8 cellular contexts compared by ENCODE assay signal in the genomic region with DNA sequence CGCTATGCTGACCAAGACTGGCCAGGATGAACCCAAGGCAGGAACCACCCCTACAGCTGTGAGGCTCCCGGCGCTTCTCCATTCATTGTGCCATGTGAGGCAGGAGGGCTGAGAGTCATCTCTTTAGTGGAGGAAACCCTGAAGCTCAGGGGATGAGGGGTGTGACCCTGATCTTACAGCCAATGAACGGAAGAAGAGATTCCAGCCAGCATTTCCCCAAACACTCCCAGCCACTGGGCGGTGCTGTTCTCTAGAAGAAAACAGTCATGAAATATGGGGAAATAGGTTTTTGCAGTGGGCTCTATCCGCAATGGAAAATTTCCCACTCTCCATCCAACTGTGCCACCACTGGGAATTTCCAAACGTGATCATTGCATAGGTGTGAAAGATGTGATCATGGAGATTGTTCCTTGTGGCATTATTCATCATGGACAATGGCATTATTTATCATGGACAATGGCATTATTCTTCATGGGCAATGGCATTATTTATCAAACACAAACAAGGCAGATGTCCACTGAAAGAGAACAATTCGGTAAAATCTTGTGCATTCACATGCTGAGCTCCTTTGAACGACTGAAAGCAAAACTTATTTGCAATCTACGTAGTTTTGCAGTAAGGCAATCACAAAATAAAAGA. TPM values are rescaled to one million over a fixed set of nuclear protein-coding genes. Genes with fewer than 3 reads are reported as not detected.
DNase-seq lines count a peak whose midpoint lies in the region; ATAC-seq and TF ChIP-seq lines count a peak whose summit lies in the region.

No MANE protein-coding gene starts in this region.

- TF ChIP-seq POLR2A in adrenal gland (IDR thresholded peaks at IDR 0.05) (no peak), heart left ventricle (IDR thresholded peaks at IDR 0.05) (no peak)

- H3K36me3 ChIP-seq in adrenal gland (replicated peaks in 1 of 2) (no peaks in the 10 kb centered on the region), lower lobe of right lung (no peaks in the 10 kb centered on the region), heart left ventricle (no peaks in the 10 kb centered on the region)

- H3K27me3 Mint-ChIP-seq in activated CD8-positive, alpha-beta T cell treated with anti-CD3 and anti-CD28 coated beads for 36 hours, result peaks cover 15% of the 10 kb centered on the region
- H3K27me3 Mint-ChIP-seq in activated CD8-positive, alpha-beta T cell treated with anti-CD3 and anti-CD28 coated beads, Interleukin-2, amount 10 ng/mL, durations not matched to agents 7 days and 5 days (ENCODE audit: low read depth), result peaks cover 18% of the 10 kb centered on the region

- POLR2A ChIA-PET in activated CD8-positive, alpha-beta T cell treated with anti-CD3 and anti-CD28 coated beads for 36 hours (lab: Charles Lee), result interaction anchor here (0.6 kb wide), 1 partner anchor 89 kb away, joined by 3 read pairs; no protein-coding TSS in a partner anchor
- POLR2A ChIA-PET in activated CD8-positive, alpha-beta T cell treated with anti-CD3 and anti-CD28 coated beads, Interleukin-2, amount 10 ng/mL, durations not matched to agents 7 days and 5 days (lab: Charles Lee), result no interaction called here

- H3K27ac ChIP-seq in adrenal gland, result no peak overlapping the region
- no peak overlapping the region for H3K27ac ChIP-seq in lower lobe of right lung
- no peak overlapping the region for H3K27ac ChIP-seq in heart left ventricle

- H3K9me3 Mint-ChIP-seq in activated CD8-positive, alpha-beta T cell treated with anti-CD3 and anti-CD28 coated beads for 36 hours, result no peaks in the 10 kb centered on the region
- H3K9me3 Mint-ChIP-seq in activated CD8-positive, alpha-beta T cell treated with anti-CD3 and anti-CD28 coated beads, Interleukin-2, amount 10 ng/mL, durations not matched to agents 7 days and 5 days (ENCODE audit: insufficient read depth), result no peaks in the 10 kb centered on the region

- CTCF ChIA-PET in activated CD8-positive, alpha-beta T cell treated with anti-CD3 and anti-CD28 coated beads for 36 hours (lab: Charles Lee), result interaction anchor here (0.8 to 3.4 kb wide), 5 partner anchors 9 to 168 kb away, joined by 3 to 28 read pairs (median 3); no protein-coding TSS in a partner anchor
- CTCF ChIA-PET in activated CD8-positive, alpha-beta T cell treated with anti-CD3 and anti-CD28 coated beads, Interleukin-2, amount 10 ng/mL, durations not matched to agents 7 days and 5 days (lab: Charles Lee), result interaction anchor here (1.8 to 1.9 kb wide), 3 partner anchors 10 to 93 kb away, joined by 6 to 10 read pairs (median 8); no protein-coding TSS in a partner anchor

- no peak overlapping the region for H3K4me3 Mint-ChIP-seq in activated CD8-positive, alpha-beta T cell treated with anti-CD3 and anti-CD28 coated beads for 36 hours
- H3K4me3 Mint-ChIP-seq in activated CD8-positive, alpha-beta T cell treated with anti-CD3 and anti-CD28 coated beads, Interleukin-2, amount 10 ng/mL, durations not matched to agents 7 days and 5 days, result no peak overlapping the region

- intact Hi-C loops in activated CD8-positive, alpha-beta T cell treated with anti-CD3 and anti-CD28 coated beads for 36 hours (cut with micrococcal nuclease), result no loop called here
- intact Hi-C loops in adrenal gland (cut with DNase I), result no loop called here
- intact Hi-C loops in lower lobe of right lung (cut with DNase I), result no loop called here
- intact Hi-C loops in heart left ventricle (cut with DNase I), result loop anchor here in 2 of 10 donors (10.0 kb wide), 2 partner anchors 88 to 218 kb away; no protein-coding TSS in a partner anchor

- H3K4me1 ChIP-seq in adrenal gland (replicated peaks in 1 of 2) (no peaks in the 10 kb centered on the region), lower lobe of right lung (no peaks in the 10 kb centered on the region), heart left ventricle (no peaks in the 10 kb centered on the region)

- H3K9me3 ChIP-seq in adrenal gland (replicated peaks in 1 of 3) (no peaks in the 10 kb centered on the region), lower lobe of right lung (no peaks in the 10 kb centered on the region), heart left ventricle (no peaks in the 10 kb centered on the region)

- H3K4me1 Mint-ChIP-seq in activated CD8-positive, alpha-beta T cell treated with anti-CD3 and anti-CD28 coated beads for 36 hours (ENCODE audit: low read depth), result no peaks in the 10 kb centered on the region
- H3K4me1 Mint-ChIP-seq in activated CD8-positive, alpha-beta T cell treated with anti-CD3 and anti-CD28 coated beads, Interleukin-2, amount 10 ng/mL, durations not matched to agents 7 days and 5 days (ENCODE audit: low read depth), result no peaks in the 10 kb centered on the region

- 25 to 31% (median 29%) methylated on average over 10 of the region's 10 CpGs for WGBS in adrenal gland, 4 donors
- 25 to 33% (median 30%) methylated on average over 10 of the region's 10 CpGs for WGBS in heart left ventricle, 4 donors

- no peak overlapping the region for H3K27ac Mint-ChIP-seq in activated CD8-positive, alpha-beta T cell treated with anti-CD3 and anti-CD28 coated beads for 36 hours
- H3K27ac Mint-ChIP-seq in activated CD8-positive, alpha-beta T cell treated with anti-CD3 and anti-CD28 coated beads, Interleukin-2, amount 10 ng/mL, durations not matched to agents 7 days and 5 days, result no peak overlapping the region

- H3K27me3 ChIP-seq in adrenal gland (no peaks in the 10 kb centered on the region), lower lobe of right lung (ENCODE audit: low read depth) (peaks cover 21% of the 10 kb centered on the region), heart left ventricle (peaks cover 0 to 66% (median 12%) of the 10 kb centered on the region in 9 donors)

- H3K4me3 ChIP-seq in adrenal gland (no peak overlapping the region), lower lobe of right lung (no peak overlapping the region), heart left ventricle (no peak overlapping the region)

- peak; percentile 37 for ATAC-seq in activated CD8-positive, alpha-beta T cell treated with anti-CD3 and anti-CD28 coated beads for 36 hours
- no peak for ATAC-seq in activated CD8-positive, alpha-beta T cell treated with anti-CD3 and anti-CD28 coated beads, Interleukin-2, amount 10 ng/mL, durations not matched to agents 7 days and 5 days
- peak in 1 of 2 donors; percentile 37 for ATAC-seq in lower lobe of right lung
- ATAC-seq in heart left ventricle, result no peak

- peak; percentile 42 for TF ChIP-seq CTCF in activated CD8-positive, alpha-beta T cell treated with anti-CD3 and anti-CD28 coated beads for 36 hours (IDR thresholded peaks at IDR 0.05)
- peak in 5 of 6 experiments; percentile 13 to 53 (median 41) for TF ChIP-seq CTCF in adrenal gland (IDR thresholded peaks at IDR 0.05)
- peak; percentile 39 for TF ChIP-seq CTCF in lower lobe of right lung (IDR thresholded peaks at IDR 0.05)
- peak in 1 of 12 donors; percentile 12 for TF ChIP-seq CTCF in heart left ventricle (IDR thresholded peaks at IDR 0.05)

- peak; percentile 40 for DNase-seq in activated CD8-positive, alpha-beta T cell treated with anti-CD3 and anti-CD28 coated beads for 36 hours
- DNase-seq in activated CD8-positive, alpha-beta T cell treated with anti-CD3 and anti-CD28 coated beads, Interleukin-2, amount 10 ng/mL, durations not matched to agents 7 days and 5 days, result no peak
- DNase-seq in KG1 (lab: John Stamatoyannopoulos, UW), result peak; percentile 21
- DNase-seq in adrenal gland, result peak in 6 of 7 donors; percentile 22 to 71 (median 34)
- peak; percentile 55 for DNase-seq in lower lobe of right lung
- no peak for DNase-seq in activated T-cell treated with anti-CD3 and anti-CD28 coated beads, Interleukin-2, amount 50 U/mL, for 1 hour
- no peak for DNase-seq in ureter (ENCODE audit: low spot score)
- DNase-seq in heart left ventricle, result no peak

- H3K36me3 Mint-ChIP-seq in activated CD8-positive, alpha-beta T cell treated with anti-CD3 and anti-CD28 coated beads for 36 hours (ENCODE audit: low read depth), result no peaks in the 10 kb centered on the region
- H3K36me3 Mint-ChIP-seq in activated CD8-positive, alpha-beta T cell treated with anti-CD3 and anti-CD28 coated beads, Interleukin-2, amount 10 ng/mL, durations not matched to agents 7 days and 5 days (ENCODE audit: low read depth), result no peaks in the 10 kb centered on the region

RNA-seq across cellular contexts. Expression of a gene that starts 14.0 kb away (rescaled TPM):
- under 1 TPM in 1 of 2 experiments, not detected in 1; 0.14 TPM for total RNA-seq in activated CD8-positive, alpha-beta T cell treated with anti-CD3 and anti-CD28 coated beads for 36 hours
- total RNA-seq in activated CD8-positive, alpha-beta T cell treated with anti-CD3 and anti-CD28 coated beads, Interleukin-2, amount 10 ng/mL, durations not matched to agents 7 days and 5 days, result not detected
- total RNA-seq in adrenal gland, result 10 to 100 TPM in 1 of 8 donors, 1 to 10 TPM in 2, under 1 TPM in 3, not detected in 2; 0.04 to 16.6 (median 2.4) TPM
- polyA plus RNA-seq in adrenal gland, result 10 to 100 TPM in 1 of 3 donors, 1 to 10 TPM in 2; 4.0 to 10.2 (median 7.1) TPM
- total RNA-seq in lower lobe of right lung, result 6.3 TPM
- 2.1 TPM for total RNA-seq in ureter
- total RNA-seq in heart left ventricle, result under 1 TPM in 7 of 9 donors, not detected in 2; 0.06 to 0.32 (median 0.18) TPM
- polyA plus RNA-seq in heart left ventricle, result under 1 TPM in 1 of 2 donors, not detected in 1; 0.14 TPM

RNA-seq across cellular contexts. Expression of a gene that starts 29.6 kb away (rescaled TPM):
- not detected for total RNA-seq in activated CD8-positive, alpha-beta T cell treated with anti-CD3 and anti-CD28 coated beads for 36 hours
- not detected for total RNA-seq in activated CD8-positive, alpha-beta T cell treated with anti-CD3 and anti-CD28 coated beads, Interleukin-2, amount 10 ng/mL, durations not matched to agents 7 days and 5 days
- total RNA-seq in adrenal gland (not detected), lower lobe of right lung (not detected), ureter (not detected), heart left ventricle (not detected)
- polyA plus RNA-seq in adrenal gland (not detected), heart left ventricle (not detected)

Comparison
In these comparisons a context has a peak if more than half of its experiments do, and no peak if none do; other contexts are left out.
1. DNase-seq: peak in activated CD8-positive, alpha-beta T cell treated with anti-CD3 and anti-CD28 coated beads for 36 hours (single experiment), KG1 (single experiment), adrenal gland (6 of 7) and lower lobe of right lung (single experiment); none in activated CD8-positive, alpha-beta T cell treated with anti-CD3 and anti-CD28 coated beads, Interleukin-2, amount 10 ng/mL, durations not matched to agents 7 days and 5 days (single experiment), activated T-cell treated with anti-CD3 and anti-CD28 coated beads, Interleukin-2, amount 50 U/mL, for 1 hour (single experiment), ureter (single experiment) and heart left ventricle (0 of 5).